ENCODE assay signal across 12 cellular contexts in genomic region chr1:910311-910880, GRCh38. TPM values are rescaled to one million over a fixed set of nuclear protein-coding genes. Genes with fewer than 3 reads are reported as not detected.
A peak's percentile ranks its signal among the peaks of the same experiment; 100 is the strongest.
DNase-seq lines count a peak whose midpoint lies in the region; ATAC-seq and TF ChIP-seq lines count a peak whose summit lies in the region.
"Had no signal": no experiment of that assay in that cellular context is flagged by ENCODE, and none has a peak within 500 bp of the region (broad histone marks: within the 10 kb centered on the region; RNA-seq: fewer than 3 reads in every experiment).

No MANE protein-coding gene starts in this region.

- DNase-seq in GM06990 (ENCODE audit: extremely low read depth, insufficient read length) = peak; percentile 7
- peak; percentile 40 for DNase-seq in M059J (ENCODE audit: low read depth)
- DNase-seq in glomerular visceral epithelial cell (ENCODE audit: extremely low spot score) = peak; percentile 63
- peak; percentile 78 for DNase-seq in posterior vena cava (ENCODE audit: low spot score)
- no peak for DNase-seq in dermis blood vessel endothelial cell
- DNase-seq in anterior cingulate cortex (lab: John Stamatoyannopoulos, UW) = no peak
- no peak for DNase-seq in NCI-H226
- DNase-seq: NCI-H2029 had no signal

- no peak for ATAC-seq in GM19035 (IDR thresholded peaks at IDR 0.05; ENCODE audit: unreplicated experiment)

- H3K36me3 ChIP-seq in GM06990 (ENCODE audit: control insufficient read depth, insufficient read depth, low read length) = no peaks in the 10 kb centered on the region

- TF ChIP-seq CTCF in GM06990 (IDR thresholded peaks at IDR 0.05; ENCODE audit: insufficient read depth, low read length, poor library complexity, severe bottlenecking) = no peak

- no peaks in the 10 kb centered on the region; the same call in 1 of the 2 replicates for H3K27me3 ChIP-seq in GM06990 (replicated peaks; ENCODE audit: control insufficient read depth, insufficient read depth, low read length)

- no peak overlapping the region for H3K4me3 ChIP-seq in GM06990 (replicated peaks; ENCODE audit: low read depth, low read length)

- intact Hi-C loops in posterior vena cava (cut with DNase I) = no loop called here

RNA-seq across cellular contexts. Expression of gene SAMD11, which starts 13.3 kb away (rescaled TPM):
- total RNA-seq in M059J (2014; rRNA removed; shearing (Covaris generic)) = 30.5 and 59.8 TPM in 2 replicates
- total RNA-seq in posterior vena cava (10 to 100 TPM; 16.5 to 38.0 TPM), dermis blood vessel endothelial cell (0.19 and 0.68 TPM in 2 replicates)
- total RNA-seq: endothelial cell of umbilical vein had no signal

RNA-seq across cellular contexts. Expression of gene NOC2L, which starts 48.7 kb away (rescaled TPM):
- 60.1 and 102 TPM in 2 replicates for total RNA-seq in M059J (2014; rRNA removed; shearing (Covaris generic))
- total RNA-seq in posterior vena cava (10 to 100 TPM; 42.8 to 44.5 TPM), dermis blood vessel endothelial cell (70.5 and 98.0 TPM in 2 replicates)

RNA-seq across cellular contexts. Expression of gene KLHL17, which starts 50.0 kb away (rescaled TPM):
- 4.3 and 7.8 TPM in 2 replicates for total RNA-seq in M059J (2014; rRNA removed; shearing (Covaris generic))
- total RNA-seq in posterior vena cava (1 to 10 TPM; 8.5 to 8.9 TPM), dermis blood vessel endothelial cell (5.4 and 8.0 TPM in 2 replicates)

RNA-seq across cellular contexts. Expression of gene PLEKHN1, which starts 55.9 kb away (rescaled TPM):
- total RNA-seq in M059J (2014; rRNA removed; shearing (Covaris generic)) = 2.4 and 4.5 TPM in 2 replicates
- total RNA-seq in posterior vena cava (under 1 TPM; 0.86 to 0.88 TPM), dermis blood vessel endothelial cell (0.17 and 0.37 TPM in 2 replicates)
- total RNA-seq: neural crest cell, OCI-LY7 had no signal

Comparison
In these comparisons a context has a peak if more than half of its experiments do, and no peak if none do; other contexts are left out.
1. DNase-seq: peak in GM06990 (single experiment), M059J (single experiment), glomerular visceral epithelial cell (single experiment) and posterior vena cava (single experiment); none in dermis blood vessel endothelial cell (single experiment), anterior cingulate cortex (0 of 58) and NCI-H226 (single experiment).
2. RNA of gene SAMD11, which starts 13.3 kb away (total RNA-seq): 30.5 to 59.8 TPM in M059J and 16.5 to 38.0 TPM in posterior vena cava; 0.19 to 0.68 TPM in dermis blood vessel endothelial cell; every median in the first group is over 10 times any median in the second.